Comparison of ENCODE assay signal across 9 cellular contexts in genomic region chr15:78263907-78264303, GRCh38. TPM values are rescaled to one million over a fixed set of nuclear protein-coding genes. Genes with fewer than 3 reads are reported as not detected.
DNase-seq lines count a peak whose midpoint lies in the region; ATAC-seq and TF ChIP-seq lines count a peak whose summit lies in the region.
"Had no signal": no experiment of that assay in that cellular context is flagged by ENCODE, and none has a peak within 500 bp of the region (broad histone marks: within the 10 kb centered on the region; RNA-seq: fewer than 3 reads in every experiment).

No MANE protein-coding gene starts in this region.

- H3K4me3 ChIP-seq in heart left ventricle (peak overlapping the region in 11 of 12 donors; percentile 53 to 91 (median 71)), coronary artery (peak overlapping the region; percentile 71), mucosa of stomach (ENCODE audit: low read length) (no peak overlapping the region), urinary bladder (ENCODE audit: low read depth, low read length) (peak overlapping the region; percentile 64)

- no peaks in the 10 kb centered on the region for H3K9me3 ChIP-seq in heart left ventricle
- H3K9me3 ChIP-seq in mucosa of stomach (ENCODE audit: control insufficient read depth, low read length): no peaks in the 10 kb centered on the region

- H3K36me3 ChIP-seq in heart left ventricle (no peaks in the 10 kb centered on the region), mucosa of stomach (ENCODE audit: control insufficient read depth, insufficient read depth, low read length) (no peaks in the 10 kb centered on the region), urinary bladder (ENCODE audit: insufficient read depth) (no peaks in the 10 kb centered on the region)

- DNase-seq in heart left ventricle: no peak
- no peak for DNase-seq in Right ventricle myocardium superior
- no peak for DNase-seq in coronary artery (ENCODE audit: low spot score)
- no peak for DNase-seq in NCI-H748 (lab: John Stamatoyannopoulos, UW; ENCODE audit: unreplicated experiment)
- DNase-seq: NCI-H748 treated with DMSO at 0.1 percent for 48 hours had no signal

- peak overlapping the region; percentile 88 for H3K9ac ChIP-seq in mucosa of stomach (ENCODE audit: low read length)

- H3K4me1 ChIP-seq in heart left ventricle (peaks cover 0 to 39% (median 17%) of the 10 kb centered on the region in 12 donors), mucosa of stomach (ENCODE audit: control insufficient read depth, insufficient read depth, low read length) (peaks cover 20% of the 10 kb centered on the region), urinary bladder (ENCODE audit: insufficient read depth) (peaks cover 6% of the 10 kb centered on the region)

- ATAC-seq in heart left ventricle (peak in 2 of 4 donors; percentile 1 to 6), Right ventricle myocardium superior (ENCODE audit: poor library complexity) (no peak), GM21381 (IDR thresholded peaks at IDR 0.05; ENCODE audit: unreplicated experiment) (no peak), HG03439 (IDR thresholded peaks at IDR 0.05; ENCODE audit: unreplicated experiment) (no peak)

- H3K27me3 ChIP-seq in heart left ventricle (no peaks in the 10 kb centered on the region), mucosa of stomach (ENCODE audit: control insufficient read depth, insufficient read depth, low read length) (no peaks in the 10 kb centered on the region)

- 76 to 88% (median 81%) methylated on average over 16 to 23 of the region's 23 CpGs for WGBS in heart left ventricle, 4 donors
- WGBS in urinary bladder: 81% methylated on average over 23 of the region's 23 CpGs

- TF ChIP-seq CTCF in heart left ventricle (IDR thresholded peaks at IDR 0.05) (no peak), coronary artery (IDR thresholded peaks at IDR 0.05) (no peak)

- peak overlapping the region; percentile 43 to 96 (median 88) for H3K27ac ChIP-seq in heart left ventricle
- peak overlapping the region; percentile 6 to 64 for H3K27ac ChIP-seq in coronary artery
- H3K27ac ChIP-seq in urinary bladder (ENCODE audit: low read depth): peak overlapping the region; percentile 84

- intact Hi-C loops in heart left ventricle (cut with DNase I): loop anchor here in 1 of 10 donors (1.0 kb wide), 1 partner anchor 36 kb away; no protein-coding TSS in a partner anchor
- intact Hi-C loops in Right ventricle myocardium superior (cut with DNase I): no loop called here

- TF ChIP-seq POLR2A in heart left ventricle (IDR thresholded peaks at IDR 0.05): no peak

RNA-seq across cellular contexts. Expression of gene DNAJA4, which starts 0.5 kb away (rescaled TPM):
- total RNA-seq in heart left ventricle: 100 to 1,000 TPM in 4 of 9 donors, 10 to 100 TPM in 5; 63.0 to 503 (median 94.6) TPM
- 100 to 1,000 TPM in 1 of 2 donors, 10 to 100 TPM in 1; 62.3 to 296 TPM for polyA plus RNA-seq in heart left ventricle
- total RNA-seq in Right ventricle myocardium superior: 79.9 TPM
- 23.4 TPM for total RNA-seq in urinary bladder
- polyA plus RNA-seq in urinary bladder: 18.5 TPM

RNA-seq across cellular contexts. Expression of gene ACSBG1, which starts 29.5 kb away (rescaled TPM):
- total RNA-seq in heart left ventricle (1 to 10 TPM in 1 of 9 donors, under 1 TPM in 3, not detected in 5; 0.05 to 1.2 (median 0.06) TPM), Right ventricle myocardium superior (0.38 TPM), urinary bladder (1.1 TPM)
- polyA plus RNA-seq in heart left ventricle (1 to 10 TPM in 1 of 2 donors, under 1 TPM in 1; 0.25 to 1.0 TPM), urinary bladder (0.25 TPM)

RNA-seq across cellular contexts. Expression of gene SKIC8, which starts 35.5 kb away (rescaled TPM):
- total RNA-seq in heart left ventricle: 10 to 100 TPM; 20.8 to 34.4 (median 27.8) TPM
- 10 to 100 TPM; 28.2 to 50.2 TPM for polyA plus RNA-seq in heart left ventricle
- total RNA-seq in Right ventricle myocardium superior: 25.2 TPM
- total RNA-seq in urinary bladder: 66.2 TPM
- polyA plus RNA-seq in urinary bladder: 47.4 TPM

Comparison
In these comparisons a context has a peak if more than half of its experiments do, and no peak if none do; other contexts are left out.
1. H3K27ac ChIP-seq: peak in every context shown above with its lines; median percentile 88 in heart left ventricle; 84 in urinary bladder; 35 in coronary artery.